In the genomic region with DNA sequence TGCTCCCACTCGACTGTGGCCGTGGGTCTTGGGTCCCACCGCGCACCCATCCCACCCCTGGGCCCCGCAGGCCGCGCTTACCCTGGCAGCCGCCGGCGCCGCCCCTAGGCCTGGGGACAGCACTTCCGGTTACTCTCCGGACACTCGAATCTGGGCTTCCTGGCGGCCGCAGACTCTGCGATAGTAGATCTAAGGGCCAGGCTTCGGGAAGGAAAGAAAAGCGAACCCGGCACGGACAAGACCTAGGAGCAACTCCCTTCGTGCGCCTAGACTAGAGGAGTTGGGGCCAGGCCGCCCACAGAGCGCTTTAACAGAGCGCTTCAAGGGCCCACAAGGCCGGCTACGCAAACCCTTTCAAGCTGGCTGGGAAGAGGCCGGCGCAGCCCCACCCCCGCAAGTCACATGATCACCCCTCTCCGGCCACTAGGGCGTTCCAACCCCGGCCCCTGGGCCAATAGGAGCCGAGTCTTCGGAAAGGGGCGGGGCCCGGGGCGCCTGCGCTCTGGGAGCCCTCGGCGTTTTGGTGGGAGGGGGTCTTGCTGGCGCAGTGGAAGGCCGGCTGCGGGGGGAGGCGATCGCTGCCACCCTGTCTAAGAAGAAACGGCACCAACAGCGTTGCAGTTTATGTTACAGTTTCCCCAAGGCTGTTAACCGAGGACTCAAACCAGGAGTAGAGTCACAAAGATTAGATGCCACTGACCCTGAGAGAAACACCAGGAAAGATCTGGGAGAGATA, we compare ENCODE assay signal across 8 cellular contexts. TPM values are rescaled to one million over a fixed set of nuclear protein-coding genes. Genes with fewer than 3 reads are reported as not detected.
DNase-seq lines count a peak whose midpoint lies in the region; ATAC-seq and TF ChIP-seq lines count a peak whose summit lies in the region.
"Not testable (repeated sequence)": the region's sequence is repeated elsewhere in the genome, so short reads cannot be mapped to it uniquely, and the experiment has no call there.

A gene with protein sequence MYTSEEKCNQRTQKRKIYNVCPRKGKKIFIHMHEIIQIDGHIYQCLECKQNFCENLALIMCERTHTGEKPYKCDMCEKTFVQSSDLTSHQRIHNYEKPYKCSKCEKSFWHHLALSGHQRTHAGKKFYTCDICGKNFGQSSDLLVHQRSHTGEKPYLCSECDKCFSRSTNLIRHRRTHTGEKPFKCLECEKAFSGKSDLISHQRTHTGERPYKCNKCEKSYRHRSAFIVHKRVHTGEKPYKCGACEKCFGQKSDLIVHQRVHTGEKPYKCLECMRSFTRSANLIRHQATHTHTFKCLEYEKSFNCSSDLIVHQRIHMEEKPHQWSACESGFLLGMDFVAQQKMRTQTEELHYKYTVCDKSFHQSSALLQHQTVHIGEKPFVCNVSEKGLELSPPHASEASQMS (minus strand): TSS at position 387 of the 736 bp plus-strand sequence. CDS start 21,193 bp downstream, outside the sequence.

- peak within 1 kb of the TSS; percentile 75 for H3K27ac Mint-ChIP-seq in activated CD4-positive, alpha-beta T cell treated with anti-CD3 and anti-CD28 coated beads, Interleukin-2, amount 10 ng/mL, durations not matched to agents 7 days and 5 days

- POLR2A ChIA-PET in BJ (lab: Charles Lee): interaction anchor here (0.6 kb wide), 1 partner anchor 106 kb away, joined by 3 read pairs; no protein-coding TSS in a partner anchor
- POLR2A ChIA-PET in activated CD4-positive, alpha-beta T cell treated with anti-CD3 and anti-CD28 coated beads, Interleukin-2, amount 10 ng/mL, durations not matched to agents 7 days and 5 days (lab: Charles Lee): not testable (repeated sequence)

- CTCF ChIA-PET in BJ (lab: Yijun Ruan, JAX): not testable (repeated sequence)
- CTCF ChIA-PET in activated CD4-positive, alpha-beta T cell treated with anti-CD3 and anti-CD28 coated beads, Interleukin-2, amount 10 ng/mL, durations not matched to agents 7 days and 5 days (lab: Charles Lee): interaction anchor here (0.6 to 1.0 kb wide), 2 partner anchors 14 to 58 kb away, joined by 4 read pairs; no protein-coding TSS in a partner anchor

- DNase-seq in BJ (ENCODE audit: low read depth) (peak; percentile 55), NCI-H526 treated with DMSO at 0.1 percent for 48 hours (lab: John Stamatoyannopoulos, UW) (peak; percentile 88), dedifferentiated amniotic fluid mesenchymal stem cell (ENCODE audit: extremely low spot score) (peak; percentile 95), left kidney (ENCODE audit: low read depth, low spot score) (peak; percentile 99)
- peak; percentile 90 for DNase-seq in activated CD4-positive, alpha-beta T cell treated with anti-CD3 and anti-CD28 coated beads, Interleukin-2, amount 10 ng/mL, durations not matched to agents 7 days and 5 days
- DNase-seq in stimulated activated CD4-positive, alpha-beta T cell treated with anti-CD3 and anti-CD28 coated beads, Interleukin-2, amount 100 ng/mL, for 24 hours: peak; percentile 91 to 92

- H3K27me3 ChIP-seq in BJ (ENCODE audit: control insufficient read depth, insufficient read depth, low read length): not testable (repeated sequence)

- H3K4me3 ChIP-seq in BJ (ENCODE audit: low read depth, low read length): peak within 1 kb of the TSS; percentile 97

- H3K4me3 Mint-ChIP-seq in activated CD4-positive, alpha-beta T cell treated with anti-CD3 and anti-CD28 coated beads, Interleukin-2, amount 10 ng/mL, durations not matched to agents 7 days and 5 days: peak within 1 kb of the TSS; percentile 80

- not testable (repeated sequence) for H3K36me3 ChIP-seq in BJ (ENCODE audit: control insufficient read depth, insufficient read depth, low read length)

- H3K4me1 Mint-ChIP-seq in activated CD4-positive, alpha-beta T cell treated with anti-CD3 and anti-CD28 coated beads, Interleukin-2, amount 10 ng/mL, durations not matched to agents 7 days and 5 days: peaks cover 19% of the 10 kb centered on the region

- TF ChIP-seq CTCF in BJ (IDR thresholded peaks at IDR 0.05; ENCODE audit: insufficient read depth, low read depth, low read length): not testable (repeated sequence)

- H3K36me3 Mint-ChIP-seq in activated CD4-positive, alpha-beta T cell treated with anti-CD3 and anti-CD28 coated beads, Interleukin-2, amount 10 ng/mL, durations not matched to agents 7 days and 5 days (ENCODE audit: low read depth): peaks cover 21% of the 10 kb centered on the region

- H3K27me3 Mint-ChIP-seq in activated CD4-positive, alpha-beta T cell treated with anti-CD3 and anti-CD28 coated beads, Interleukin-2, amount 10 ng/mL, durations not matched to agents 7 days and 5 days: peaks cover 24% of the 10 kb centered on the region

- H3K9me3 Mint-ChIP-seq in activated CD4-positive, alpha-beta T cell treated with anti-CD3 and anti-CD28 coated beads, Interleukin-2, amount 10 ng/mL, durations not matched to agents 7 days and 5 days: not testable (repeated sequence)

- peak; percentile 98 for ATAC-seq in GM19324 (IDR thresholded peaks at IDR 0.05; ENCODE audit: low FRiP score, unreplicated experiment)
- ATAC-seq in HG03469 (IDR thresholded peaks at IDR 0.05; ENCODE audit: unreplicated experiment): peak; percentile 91

RNA-seq across cellular contexts. Expression of the gene that starts here (rescaled TPM):
- 13.5 and 13.9 TPM in 2 replicates for polyA plus RNA-seq in BJ (2011; rRNA removed)
- 10.1 and 14.2 TPM in 2 replicates for polyA minus RNA-seq in BJ (2011; rRNA and poly(A)+ RNA removed)
- total RNA-seq in activated CD4-positive, alpha-beta T cell treated with anti-CD3 and anti-CD28 coated beads, Interleukin-2, amount 10 ng/mL, durations not matched to agents 7 days and 5 days: 1 to 10 TPM; 9.0 to 9.1 TPM

Comparison
In these comparisons a context has a peak if more than half of its experiments do, and no peak if none do; other contexts are left out.
1. Peak in every context shown above with its lines: DNase-seq, ATAC-seq and H3K4me3 ChIP-seq.